ENCODE assay signal across 10 cellular contexts in genomic region chr2:168470880-168471475, GRCh38. TPM values are rescaled to one million over a fixed set of nuclear protein-coding genes. Genes with fewer than 3 reads are reported as not detected.
DNase-seq lines count a peak whose midpoint lies in the region; ATAC-seq, FAIRE-seq and TF ChIP-seq lines count a peak whose summit lies in the region.
"Had no signal": no experiment of that assay in that cellular context is flagged by ENCODE, and none has a peak within 500 bp of the region (broad histone marks: within the 10 kb centered on the region; RNA-seq: fewer than 3 reads in every experiment).

No MANE protein-coding gene starts in this region.

- CTCF ChIA-PET in K562 (lab: Yijun Ruan, JAX; ENCODE audit: low intra/inter-chr PET ratio) = no interaction called here

- H3K27me3 ChIP-seq in BE2C = no peaks in the 10 kb centered on the region
- H3K27me3 ChIP-seq in K562 (ENCODE audit: control insufficient read depth in 2 of 2, insufficient read depth in 2 of 2, low read length in 2 of 2) = no peaks in the 10 kb centered on the region

- H3K4me1 ChIP-seq in BE2C (no peaks in the 10 kb centered on the region), K562 (replicated peaks in 1 of 2; ENCODE audit: control insufficient read depth in 2 of 2, insufficient read depth in 2 of 2, low read length in 2 of 2) (peaks cover 0 to 10% of the 10 kb centered on the region in 2 experiments; a peak in 3 of 5 replicates)

- no peaks in the 10 kb centered on the region for H3K36me3 ChIP-seq in BE2C
- no peaks in the 10 kb centered on the region for H3K36me3 ChIP-seq in K562 (ENCODE audit: control insufficient read depth, insufficient read depth, low read length)

- TF ChIP-seq CTCF in BE2C (IDR thresholded peaks at IDR 0.05; ENCODE audit: low read depth, low read length) (no peak), K562 (IDR thresholded peaks at IDR 0.05 in 2 of 3, conservative IDR thresholded peaks at IDR 0.05 in 1 of 3; ENCODE audit: insufficient read depth in 2 of 3, low read depth in 1 of 3, low read length in 3 of 3) (no peak)

- no TSS peak for BruUV-seq in K562 (replicated peaks; lab: Mats Ljungman, UMichigan)

- TF ChIP-seq EP300 in K562 (IDR thresholded peaks at IDR 0.05; ENCODE audit: low read length) = no peak

- WGBS in K562 (ENCODE audit: insufficient coverage, low coverage, missing lambda C conversion rate) = 42% methylated on average over 3 of the region's 3 CpGs

- H2AFZ ChIP-seq in K562 (ENCODE audit: low read depth, low read length) = no peak overlapping the region

- DNase-seq in BE2C = peak; percentile 12
- DNase-seq in K562 (ENCODE audit: extremely low read depth in 1 of 4, low spot score in 3 of 4) = no peak
- DNase-seq in COLO829 (ENCODE audit: low spot score) = no peak
- no peak for DNase-seq in COLO668 (lab: John Stamatoyannopoulos, UW; ENCODE audit: unreplicated experiment)
- no peak for DNase-seq in globus pallidus (ENCODE audit: low spot score)
- DNase-seq: activated naive CD4-positive, alpha-beta T cell treated with anti-CD3 and anti-CD28 coated beads, Interleukin-2, amount 50 U/mL, for 16 hours had no signal

- no peak overlapping the region for H3K4me2 ChIP-seq in K562 (ENCODE audit: insufficient read depth, low read length)

- H3K9me1 ChIP-seq in K562 (ENCODE audit: control insufficient read depth, insufficient read depth, low read length) = no peaks in the 10 kb centered on the region

- no peaks in the 10 kb centered on the region for H3K9me3 ChIP-seq in BE2C
- no peaks in the 10 kb centered on the region for H3K9me3 ChIP-seq in K562 (replicated peaks; ENCODE audit: control insufficient read depth, insufficient read depth, low read depth, low read length)

- ATAC-seq in GM18907 (IDR thresholded peaks at IDR 0.05; ENCODE audit: unreplicated experiment) (peak; percentile 43), HG02852 (IDR thresholded peaks at IDR 0.05; ENCODE audit: unreplicated experiment) (peak; percentile 43), K562 (peak; percentile 64), HG03520 (IDR thresholded peaks at IDR 0.05; ENCODE audit: unreplicated experiment) (no peak)

- in situ Hi-C loops in K562 (cut with MboI) = no loop called here

- peaks cover 27% of the 10 kb centered on the region; the same call in 1 of the 3 replicates for H3K79me2 ChIP-seq in K562 (ENCODE audit: control insufficient read depth, insufficient read depth, low read length)

- TF ChIP-seq RAD21 in K562 (CRISPR knock-in tag; conservative IDR thresholded peaks at IDR 0.05 in 1 of 2, IDR thresholded peaks at IDR 0.05 in 1 of 2) = no peak

- intact Hi-C loops in K562 (cut with micrococcal nuclease) = no loop called here

- H3K27ac ChIP-seq in K562 (ENCODE audit: extremely low read depth, low read depth, low read length) = no peak overlapping the region

- POLR2A ChIA-PET in K562 (lab: Yijun Ruan, JAX) = interaction anchor here (0.6 to 3.9 kb wide), 7 partner anchors 8 to 310 kb away, joined by 3 to 22 read pairs (median 4); no protein-coding TSS in a partner anchor

- no peak for TF ChIP-seq POLR2A in K562 (conservative IDR thresholded peaks at IDR 0.05)

- H4K20me1 ChIP-seq in K562 (replicated peaks; ENCODE audit: control insufficient read depth, insufficient read depth, low read length) = 0 out of 2 replicates have a peak, but pooled peaks cover 6% of the 10 kb centered on the region

- H3K9ac ChIP-seq in K562 (ENCODE audit: insufficient read depth in 1 of 2, low read depth in 2 of 2, low read length in 2 of 2) = no peak overlapping the region

- H3K4me3 ChIP-seq in BE2C (ENCODE audit: low read depth, low read length) (no peak overlapping the region), K562 (no peak overlapping the region)

- FAIRE-seq in K562 (lab: Jason Lieb, UNC) = no peak
- FAIRE-seq: keratinocyte had no signal

TF ChIP-seq in K562, 482 proteins besides CTCF, POLR2A, EP300 and RAD21 (continues in another document):
- TF ChIP-seq SMARCE1 (IDR thresholded peaks at IDR 0.05) = no peak
- TF ChIP-seq PURB (CRISPR knock-in tag; IDR thresholded peaks at IDR 0.05; ENCODE audit: low read depth) = no peak
- TF ChIP-seq WHSC1 (IDR thresholded peaks at IDR 0.05; ENCODE audit: low read length) = no peak
- TF ChIP-seq, protein P1, sequence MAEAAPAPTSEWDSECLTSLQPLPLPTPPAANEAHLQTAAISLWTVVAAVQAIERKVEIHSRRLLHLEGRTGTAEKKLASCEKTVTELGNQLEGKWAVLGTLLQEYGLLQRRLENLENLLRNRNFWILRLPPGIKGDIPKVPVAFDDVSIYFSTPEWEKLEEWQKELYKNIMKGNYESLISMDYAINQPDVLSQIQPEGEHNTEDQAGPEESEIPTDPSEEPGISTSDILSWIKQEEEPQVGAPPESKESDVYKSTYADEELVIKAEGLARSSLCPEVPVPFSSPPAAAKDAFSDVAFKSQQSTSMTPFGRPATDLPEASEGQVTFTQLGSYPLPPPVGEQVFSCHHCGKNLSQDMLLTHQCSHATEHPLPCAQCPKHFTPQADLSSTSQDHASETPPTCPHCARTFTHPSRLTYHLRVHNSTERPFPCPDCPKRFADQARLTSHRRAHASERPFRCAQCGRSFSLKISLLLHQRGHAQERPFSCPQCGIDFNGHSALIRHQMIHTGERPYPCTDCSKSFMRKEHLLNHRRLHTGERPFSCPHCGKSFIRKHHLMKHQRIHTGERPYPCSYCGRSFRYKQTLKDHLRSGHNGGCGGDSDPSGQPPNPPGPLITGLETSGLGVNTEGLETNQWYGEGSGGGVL (CRISPR knock-in tag; IDR thresholded peaks at IDR 0.05) = no peak
- TF ChIP-seq KDM4B (IDR thresholded peaks at IDR 0.05; ENCODE audit: borderline replicate concordance in 2 of 2, low read depth in 1 of 2) = no peak
- TF ChIP-seq CREM (IDR thresholded peaks at IDR 0.05; ENCODE audit: low read depth) = no peak
- no peak for TF ChIP-seq RBM14 (IDR thresholded peaks at IDR 0.05; ENCODE audit: borderline replicate concordance, insufficient read depth, low read depth, low read length)
- TF ChIP-seq TBL1XR1 (IDR thresholded peaks at IDR 0.05; ENCODE audit: low read length in 2 of 2) = no peak
- no peak for TF ChIP-seq BRF1 (IDR thresholded peaks at IDR 0.05; ENCODE audit: borderline replicate concordance, extremely low read depth, insufficient read length)
- TF ChIP-seq ZKSCAN1 (IDR thresholded peaks at IDR 0.05; ENCODE audit: low read depth, low read length) = no peak
- TF ChIP-seq, protein P2, sequence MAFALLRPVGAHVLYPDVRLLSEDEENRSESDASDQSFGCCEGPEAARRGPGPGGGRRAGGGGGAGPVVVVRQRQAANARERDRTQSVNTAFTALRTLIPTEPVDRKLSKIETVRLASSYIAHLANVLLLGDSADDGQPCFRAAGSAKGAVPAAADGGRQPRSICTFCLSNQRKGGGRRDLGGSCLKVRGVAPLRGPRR (CRISPR knock-in tag; IDR thresholded peaks at IDR 0.05) = no peak
- TF ChIP-seq, protein P3, sequence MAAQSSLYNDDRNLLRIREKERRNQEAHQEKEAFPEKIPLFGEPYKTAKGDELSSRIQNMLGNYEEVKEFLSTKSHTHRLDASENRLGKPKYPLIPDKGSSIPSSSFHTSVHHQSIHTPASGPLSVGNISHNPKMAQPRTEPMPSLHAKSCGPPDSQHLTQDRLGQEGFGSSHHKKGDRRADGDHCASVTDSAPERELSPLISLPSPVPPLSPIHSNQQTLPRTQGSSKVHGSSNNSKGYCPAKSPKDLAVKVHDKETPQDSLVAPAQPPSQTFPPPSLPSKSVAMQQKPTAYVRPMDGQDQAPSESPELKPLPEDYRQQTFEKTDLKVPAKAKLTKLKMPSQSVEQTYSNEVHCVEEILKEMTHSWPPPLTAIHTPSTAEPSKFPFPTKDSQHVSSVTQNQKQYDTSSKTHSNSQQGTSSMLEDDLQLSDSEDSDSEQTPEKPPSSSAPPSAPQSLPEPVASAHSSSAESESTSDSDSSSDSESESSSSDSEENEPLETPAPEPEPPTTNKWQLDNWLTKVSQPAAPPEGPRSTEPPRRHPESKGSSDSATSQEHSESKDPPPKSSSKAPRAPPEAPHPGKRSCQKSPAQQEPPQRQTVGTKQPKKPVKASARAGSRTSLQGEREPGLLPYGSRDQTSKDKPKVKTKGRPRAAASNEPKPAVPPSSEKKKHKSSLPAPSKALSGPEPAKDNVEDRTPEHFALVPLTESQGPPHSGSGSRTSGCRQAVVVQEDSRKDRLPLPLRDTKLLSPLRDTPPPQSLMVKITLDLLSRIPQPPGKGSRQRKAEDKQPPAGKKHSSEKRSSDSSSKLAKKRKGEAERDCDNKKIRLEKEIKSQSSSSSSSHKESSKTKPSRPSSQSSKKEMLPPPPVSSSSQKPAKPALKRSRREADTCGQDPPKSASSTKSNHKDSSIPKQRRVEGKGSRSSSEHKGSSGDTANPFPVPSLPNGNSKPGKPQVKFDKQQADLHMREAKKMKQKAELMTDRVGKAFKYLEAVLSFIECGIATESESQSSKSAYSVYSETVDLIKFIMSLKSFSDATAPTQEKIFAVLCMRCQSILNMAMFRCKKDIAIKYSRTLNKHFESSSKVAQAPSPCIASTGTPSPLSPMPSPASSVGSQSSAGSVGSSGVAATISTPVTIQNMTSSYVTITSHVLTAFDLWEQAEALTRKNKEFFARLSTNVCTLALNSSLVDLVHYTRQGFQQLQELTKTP (IDR thresholded peaks at IDR 0.05; ENCODE audit: low read depth in 1 of 2, partially characterized antibody in 2 of 2) = no peak
- TF ChIP-seq MED1 (CRISPR knock-in tag; IDR thresholded peaks at IDR 0.05; ENCODE audit: borderline replicate concordance) = no peak
- TF ChIP-seq ZNF780A (CRISPR knock-in tag; IDR thresholded peaks at IDR 0.05) = no peak
- TF ChIP-seq GTF2E2 (tag; IDR thresholded peaks at IDR 0.05) = no peak

RNA-seq across cellular contexts. Expression of gene CERS6, which starts 14.9 kb away (rescaled TPM):
- 18.8 TPM for polyA plus RNA-seq in BE2C (2012; ENCODE audit: insufficient read depth, insufficient read length, low read depth)
- 2.8 and 5.7 TPM in 2 replicates for total RNA-seq in K562 (2011; cell fraction: chromatin; rRNA removed; ENCODE audit: low replicate concordance)
- total RNA-seq in K562 (2011; cell fraction: nucleolus; rRNA removed) = 2.3 and 2.9 TPM in 2 replicates
- total RNA-seq in K562 (2011; cell fraction: nucleoplasm; rRNA removed) = 4.5 and 7.3 TPM in 2 replicates
- total RNA-seq in K562 (2014; rRNA removed) (11.4 and 12.1 TPM in 2 replicates), K562 (2014; rRNA removed; fragmentation: Illumina TruSeq; extraction: Trizol) (13.6 and 14.5 TPM in 2 replicates), K562 (2015; rRNA removed; fragmentation: Illumina TruSeq; extraction: Trizol) (12.4 and 12.8 TPM in 2 replicates), K562 (2021) (11.5 and 11.8 TPM in 2 replicates)
- polyA plus RNA-seq in K562 (2011; rRNA removed) (1.9 and 6.8 TPM in 2 replicates), K562 (2014; fragmentation: Illumina TruSeq; extraction: Trizol) (10.9 and 13.4 TPM in 2 replicates), K562 (2014; fragmentation: Nextera tagmentation; extraction: Ambion mirVana) (1 to 10 TPM; 1.6 to 2.3 TPM), K562 (2014; rRNA removed) (6.0 and 6.5 TPM in 2 replicates)
- 0.61 and 4.4 TPM in 2 replicates for polyA plus RNA-seq in K562 (2011; cell fraction: cytosol; rRNA removed)
- 1.4 and 5.3 TPM in 2 replicates for polyA plus RNA-seq in K562 (2011; cell fraction: nucleus; rRNA removed)
- 7.8 and 8.4 TPM in 2 replicates for polyA plus RNA-seq in K562 (2012)
- polyA minus RNA-seq in K562 (2011; rRNA and poly(A)+ RNA removed) = 4.6 and 16.3 TPM in 2 replicates
- polyA minus RNA-seq in K562 (2011; cell fraction: cytosol; rRNA and poly(A)+ RNA removed) = 2.9 and 8.6 TPM in 2 replicates
- polyA minus RNA-seq in K562 (2011; cell fraction: nucleus; rRNA and poly(A)+ RNA removed) = 2.2 and 12.4 TPM in 2 replicates
